ENCODE assay signal across 33 cellular contexts in genomic region chr15:56385908-56386307, GRCh38.
"Had no signal": no experiment of that assay in that cellular context is flagged by ENCODE, and none has a peak within 500 bp of the region (broad histone marks: within the 10 kb centered on the region; RNA-seq: fewer than 3 reads in every experiment).

No MANE protein-coding gene starts in this region.

- H3K36me3 ChIP-seq: MG63 had no signal

- H3K4me3 ChIP-seq: MG63 had no signal

- H3K27me3 ChIP-seq: MG63 had no signal

- DNase-seq: Kasumi-1, MG63, MM.1S, MV-4-11, NCI-H1048, NCI-H1092, NCI-H1092 treated with DMSO at 0.1 percent for 48 hours, NCI-H1105, NCI-H1105 treated with DMSO at 0.1 percent for 48 hours, NCI-H1417, NCI-H1417 treated with DMSO at 0.1 percent for 48 hours, NCI-H1436, NCI-H1436 treated with DMSO at 0.1 percent for 48 hours, NCI-H146, NCI-H1694, NCI-H1694 treated with DMSO at 0.1 percent for 48 hours, NCI-H187, NCI-H187 treated with DMSO at 0.1 percent for 48 hours, NCI-H1930, NCI-H2029, NCI-H2029 treated with DMSO at 0.1 percent for 48 hours, NCI-H2081, NCI-H2081 treated with DMSO at 0.1 percent for 48 hours, NCI-H2107, NCI-H2227 treated with DMSO at 0.1 percent for 48 hours, NCI-H226, NCI-H345, NCI-H446, NCI-H446 treated with DMSO at 0.1 percent for 48 hours, NCI-H510A, NCI-H510A treated with DMSO at 0.1 percent for 48 hours, NCI-H524 had no signal

- H3K4me2 ChIP-seq: KMS-11 had no signal

- H3K9ac ChIP-seq: KMS-11 had no signal

- H3K27ac ChIP-seq: KMS-11 had no signal
